ENCODE assay signal across 14 cellular contexts in genomic region chr14:76138758-76139723, GRCh38. TPM values are rescaled to one million over a fixed set of nuclear protein-coding genes. Genes with fewer than 3 reads are reported as not detected.
DNase-seq lines count a peak whose midpoint lies in the region; ATAC-seq and TF ChIP-seq lines count a peak whose summit lies in the region.
"Had no signal": no experiment of that assay in that cellular context is flagged by ENCODE, and none has a peak within 500 bp of the region (broad histone marks: within the 10 kb centered on the region; RNA-seq: fewer than 3 reads in every experiment).

No MANE protein-coding gene starts in this region.

- DNase-seq in NCI-H1417 (lab: John Stamatoyannopoulos, UW), result peak in 2 of 3 experiments; percentile 66 to 73
- DNase-seq in NCI-H1417 treated with DMSO at 0.1 percent for 48 hours (lab: John Stamatoyannopoulos, UW), result no peak
- no peak for DNase-seq in chondrocyte (ENCODE audit: low spot score)
- peak; percentile 46 for DNase-seq in left kidney (ENCODE audit: low read depth, low spot score)
- no peak for DNase-seq in MM.1S
- no peak for DNase-seq in NCI-H1092 (lab: John Stamatoyannopoulos, UW)
- DNase-seq: 8988T; activated gamma-delta T cell; effector memory CD4-positive, alpha-beta T cell; EL; NCI-H1048; PC-3 had no signal

- H4K20me1 ChIP-seq in MM.1S (ENCODE audit: insufficient read depth, low read length), result no peaks in the 10 kb centered on the region

- H3K4me3 ChIP-seq in skeletal muscle tissue (ENCODE audit: low read length in 3 of 3), result peak overlapping the region; percentile 2 to 63 (median 31)
- no peak overlapping the region for H3K4me3 ChIP-seq in MM.1S (ENCODE audit: low read length)

- no peak for TF ChIP-seq CTCF in chondrocyte (IDR thresholded peaks at IDR 0.05)
- no peak for TF ChIP-seq CTCF in MM.1S (IDR thresholded peaks at IDR 0.05; ENCODE audit: low read length)

- H3K9me3 Mint-ChIP-seq in chondrocyte (ENCODE audit: low read depth), result peaks cover 12% of the 10 kb centered on the region

- peaks cover 6% of the 10 kb centered on the region for H3K36me3 Mint-ChIP-seq in chondrocyte (ENCODE audit: low read depth)

- H3K79me2 ChIP-seq in MM.1S (ENCODE audit: low read length), result no peaks in the 10 kb centered on the region

- H3K4me3 Mint-ChIP-seq in chondrocyte (ENCODE audit: unreplicated experiment), result peak overlapping the region; percentile 63

- H2AFZ ChIP-seq in MM.1S (ENCODE audit: low read length), result no peak overlapping the region

- no peaks in the 10 kb centered on the region for H3F3A ChIP-seq in MM.1S (ENCODE audit: insufficient read depth, low read length)

- no peak overlapping the region for H3K27ac Mint-ChIP-seq in chondrocyte (ENCODE audit: unreplicated experiment)

- peak overlapping the region in 1 of 3 donors; percentile 54 for H3K9ac ChIP-seq in skeletal muscle tissue (ENCODE audit: low read depth in 1 of 3, low read length in 3 of 3)
- H3K9ac ChIP-seq in MM.1S (ENCODE audit: low read length), result no peak overlapping the region

- H3K9me3 ChIP-seq in skeletal muscle tissue (ENCODE audit: control insufficient read depth in 3 of 3, low read length in 3 of 3), result peaks cover 0 to 2% (median 0%) of the 10 kb centered on the region in 3 donors
- no peaks in the 10 kb centered on the region for H3K9me3 ChIP-seq in MM.1S (replicated peaks; ENCODE audit: insufficient read depth, low read length)

- peaks cover 61% of the 10 kb centered on the region for H3K27me3 Mint-ChIP-seq in chondrocyte (ENCODE audit: low read depth)

- no peaks in the 10 kb centered on the region for H3K9me2 ChIP-seq in MM.1S (replicated peaks; ENCODE audit: insufficient read depth, low read length)

- ATAC-seq in HG03378 (IDR thresholded peaks at IDR 0.05; ENCODE audit: unreplicated experiment), result no peak
- ATAC-seq: PC-3 had no signal

- H3K27me3 ChIP-seq in skeletal muscle tissue (ENCODE audit: control insufficient read depth in 3 of 3, insufficient read depth in 3 of 3, low read length in 3 of 3), result peaks cover 45 to 56% (median 51%) of the 10 kb centered on the region in 3 donors
- H3K27me3 ChIP-seq in MM.1S (replicated peaks; ENCODE audit: insufficient read depth, low read length), result no peaks in the 10 kb centered on the region

- H3K27ac ChIP-seq in skeletal muscle tissue (ENCODE audit: low read depth, low read length) (no peak overlapping the region), MM.1S (ENCODE audit: low read length) (no peak overlapping the region)

- no peaks in the 10 kb centered on the region for H3K36me3 ChIP-seq in skeletal muscle tissue (ENCODE audit: control insufficient read depth in 3 of 3, insufficient read depth in 3 of 3, low read length in 3 of 3)
- H3K36me3 ChIP-seq in MM.1S (replicated peaks; ENCODE audit: insufficient read depth, low read length), result no peaks in the 10 kb centered on the region

- peaks cover 11% of the 10 kb centered on the region for H3K4me1 Mint-ChIP-seq in chondrocyte (ENCODE audit: low read depth)

- peaks cover 0 to 8% (median 6%) of the 10 kb centered on the region in 3 donors for H3K4me1 ChIP-seq in skeletal muscle tissue (ENCODE audit: control insufficient read depth in 3 of 3, insufficient read depth in 3 of 3, low read length in 3 of 3)
- no peaks in the 10 kb centered on the region for H3K4me1 ChIP-seq in MM.1S (ENCODE audit: low read length)

- no peak overlapping the region for H3K4me2 ChIP-seq in MM.1S (ENCODE audit: low read depth, low read length)

RNA-seq across cellular contexts. Expression of gene GPATCH2L, which starts 12.7 kb away (rescaled TPM):
- total RNA-seq in chondrocyte (46.7 to 51.3 TPM (median 46.8 TPM) in 3 replicates), skeletal muscle tissue (40.2 TPM)

Comparison
In these comparisons a context has a peak if more than half of its experiments do, and no peak if none do; other contexts are left out.
1. DNase-seq: peak in NCI-H1417 (2 of 3) and left kidney (single experiment); none in NCI-H1417 treated with DMSO at 0.1 percent for 48 hours (single experiment), chondrocyte (single experiment), MM.1S (single experiment) and NCI-H1092 (single experiment).